Comparison of ENCODE assay signal across 26 cellular contexts in the genomic region with DNA sequence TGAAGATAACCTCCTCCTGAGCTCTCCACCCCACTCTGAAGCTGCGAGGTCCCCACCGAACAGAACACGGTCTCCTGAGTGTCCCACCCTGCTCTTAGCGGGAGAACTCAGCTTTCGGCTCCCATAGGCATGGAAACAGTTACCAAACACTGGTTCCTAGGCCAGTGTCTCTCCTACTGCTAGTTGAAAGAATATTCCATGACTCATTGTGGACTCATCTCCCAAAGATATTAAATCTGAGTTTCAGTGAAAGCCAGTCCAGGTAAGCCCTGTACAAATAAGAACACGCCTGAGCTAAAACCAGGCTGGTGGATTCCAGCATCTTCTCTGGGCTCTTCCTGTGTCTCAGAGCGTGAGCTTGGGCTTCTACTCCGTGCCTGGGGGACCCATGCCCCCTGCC.
DNase-seq lines count a peak whose midpoint lies in the region; ATAC-seq and TF ChIP-seq lines count a peak whose summit lies in the region.
"Had no signal": no experiment of that assay in that cellular context is flagged by ENCODE, and none has a peak within 500 bp of the region (broad histone marks: within the 10 kb centered on the region; RNA-seq: fewer than 3 reads in every experiment).

No MANE protein-coding gene starts in this region.

- H3K9me3 ChIP-seq in PC-3 (ENCODE audit: low read length) (no peaks in the 10 kb centered on the region), mammary epithelial cell (replicated peaks; ENCODE audit: insufficient read depth, low read length) (no peaks in the 10 kb centered on the region)
- H3K9me3 ChIP-seq: esophagus squamous epithelium, spleen, tibial artery had no signal

- intact Hi-C loops in PC-3 (cut with micrococcal nuclease), result loop anchor here (1.0 to 10.0 kb wide), 2 partner anchors 47 to 112 kb away; partner anchors contain the start of gene SIM2
- intact Hi-C loops in mammary epithelial cell (cut with micrococcal nuclease), result loop anchor here (1.0 kb wide), 1 partner anchor 83 kb away; no protein-coding TSS in a partner anchor

- ATAC-seq in PC-3 (peak; percentile 96), HG02678 (IDR thresholded peaks at IDR 0.05; ENCODE audit: unreplicated experiment) (no peak)

- H3K79me2 ChIP-seq in PC-3 (ENCODE audit: low read length) (no peaks in the 10 kb centered on the region), mammary epithelial cell (ENCODE audit: insufficient read depth, low read length) (no peaks in the 10 kb centered on the region)

- dilution Hi-C loops in mammary epithelial cell (cut with HindIII; ENCODE audit: low sequenced_read_pairs), result no loop called here

- no peak for TF ChIP-seq CTCF in PC-3 (conservative IDR thresholded peaks at IDR 0.05; ENCODE audit: low read depth, low read length)
- TF ChIP-seq CTCF in mammary epithelial cell (conservative IDR thresholded peaks at IDR 0.05 in 1 of 2, IDR thresholded peaks at IDR 0.05 in 1 of 2; ENCODE audit: extremely low read depth in 1 of 2, insufficient read depth in 1 of 2, low read depth in 1 of 2, low read length in 2 of 2), result no peak

- H3F3A ChIP-seq in PC-3 (ENCODE audit: low read length, unreplicated experiment), result no peaks in the 10 kb centered on the region

- in situ Hi-C loops in mammary epithelial cell (cut with MboI; ENCODE audit: low sequenced_read_pairs in 2 of 2), result no loop called here

- H3K27me3 ChIP-seq in PC-3 (ENCODE audit: low read length), result no peaks in the 10 kb centered on the region
- no peaks in the 10 kb centered on the region for H3K27me3 ChIP-seq in mammary epithelial cell (ENCODE audit: insufficient read depth, low read length)

- H3K4me2 ChIP-seq in PC-3 (ENCODE audit: low read length) (peak overlapping the region; percentile 76), mammary epithelial cell (ENCODE audit: insufficient read depth, low read depth, low read length) (no peak overlapping the region)

- CTCF ChIA-PET in PC-3 (lab: Charles Lee), result interaction anchor here (1.0 to 1.3 kb wide), 3 partner anchors 43 to 165 kb away, joined by 3 to 5 read pairs (median 3); no protein-coding TSS in a partner anchor
- CTCF ChIA-PET in mammary epithelial cell (lab: Charles Lee; ENCODE audit: low non-redundant PET), result interaction anchor here (0.5 kb wide), 1 partner anchor 1060 kb away, joined by 4 read pairs; no protein-coding TSS in a partner anchor

- no peaks in the 10 kb centered on the region for H3K9me2 ChIP-seq in PC-3 (replicated peaks; ENCODE audit: low read length)

- H3K4me1 ChIP-seq in PC-3 (ENCODE audit: insufficient read depth, low read length), result peaks cover 18% of the 10 kb centered on the region
- peaks cover 9% of the 10 kb centered on the region for H3K4me1 ChIP-seq in mammary epithelial cell (ENCODE audit: insufficient read depth, low read length)
- H3K4me1 ChIP-seq: spleen, tibial artery had no signal

- H3K4me3 ChIP-seq in PC-3 (ENCODE audit: low read length), result peak overlapping the region; percentile 37; the same call in 1 of the 2 replicates
- no peak overlapping the region for H3K4me3 ChIP-seq in mammary epithelial cell (replicated peaks in 1 of 3; ENCODE audit: insufficient read depth in 1 of 3, low read depth in 2 of 3, low read length in 3 of 3)
- H3K4me3 ChIP-seq: esophagus squamous epithelium, lung, spleen, tibial artery had no signal

- BruUV-seq in PC-3 (replicated peaks; lab: Mats Ljungman, UMichigan), result no TSS peak
- TSS peak; percentile 53 for BruUV-seq in mammary epithelial cell (replicated peaks; lab: Mats Ljungman, UMichigan)

- DNase-seq in DMS53 (lab: John Stamatoyannopoulos, UW) (peak; percentile 18), DMS53 treated with DMSO at 0.1 percent for 48 hours (lab: John Stamatoyannopoulos, UW; ENCODE audit: unreplicated experiment) (no peak), PC-3 (peak; percentile 95), mammary epithelial cell (peak; percentile 91), renal cortical epithelial cell (ENCODE audit: low read depth) (peak; percentile 7), NCI-H1105 (lab: John Stamatoyannopoulos, UW) (no peak)
- no peak for DNase-seq in effector CD4-positive, alpha-beta T cell
- DNase-seq: activated CD4-positive, alpha-beta T cell treated with anti-CD3 and anti-CD28 coated beads, Interleukin-2, amount 10 ng/mL, durations not matched to agents 7 days and 5 days; aorta; DMS79 treated with DMSO at 0.1 percent for 48 hours; effector CD8-positive, alpha-beta T cell; esophagus squamous epithelium; kidney; MV-4-11; NCI-H187 treated with DMSO at 0.1 percent for 48 hours; NCI-H82; nucleus accumbens; retina; spleen; stimulated activated CD4-positive, alpha-beta T cell treated with anti-CD3 and anti-CD28 coated beads, Interleukin-4, amount 100 ng/mL, for 24 hours; T-helper 2 cell; tibial artery had no signal

- H4K20me1 ChIP-seq in PC-3 (ENCODE audit: low read length) (no peaks in the 10 kb centered on the region), mammary epithelial cell (ENCODE audit: insufficient read depth, low read length) (no peaks in the 10 kb centered on the region)

- H2AFZ ChIP-seq in PC-3 (ENCODE audit: low read length) (peak overlapping the region; percentile 64), mammary epithelial cell (ENCODE audit: low read depth, low read length) (peak overlapping the region; percentile 75)

- H3K9ac ChIP-seq in PC-3 (ENCODE audit: low read length), result peak overlapping the region; percentile 61
- H3K9ac ChIP-seq in mammary epithelial cell (ENCODE audit: insufficient read depth, low read length), result peak overlapping the region; percentile 8

- H3K36me3 ChIP-seq in PC-3 (ENCODE audit: low read depth, low read length), result no peaks in the 10 kb centered on the region
- H3K36me3 ChIP-seq in mammary epithelial cell (ENCODE audit: insufficient read depth, low read length), result no peaks in the 10 kb centered on the region
- H3K36me3 ChIP-seq: esophagus squamous epithelium, spleen, tibial artery had no signal

- H3K27ac ChIP-seq in PC-3 (ENCODE audit: low read length), result peak overlapping the region; percentile 84
- H3K27ac ChIP-seq in mammary epithelial cell (ENCODE audit: insufficient read depth, low read depth, low read length), result peak overlapping the region; percentile 52
- H3K27ac ChIP-seq: 22Rv1, HL-60, spleen, tibial artery had no signal

- POLR2A ChIA-PET in PC-3 (lab: Charles Lee; ENCODE audit: unreplicated experiment), result interaction anchor here (0.6 to 0.8 kb wide), 4 partner anchors 12 to 297 kb away, joined by 3 to 8 read pairs (median 4); no protein-coding TSS in a partner anchor

- 54% methylated on average over 6 of the region's 8 CpGs for WGBS in mammary epithelial cell (ENCODE audit: low coverage, missing lambda C conversion rate)

Comparison
In these comparisons a context has a peak if more than half of its experiments do, and no peak if none do; other contexts are left out.
1. DNase-seq: peak in DMS53 (single experiment), PC-3 (single experiment), mammary epithelial cell (single experiment) and renal cortical epithelial cell (single experiment); none in DMS53 treated with DMSO at 0.1 percent for 48 hours (single experiment), effector CD4-positive, alpha-beta T cell (single experiment) and NCI-H1105 (single experiment).